In the genomic region with DNA sequence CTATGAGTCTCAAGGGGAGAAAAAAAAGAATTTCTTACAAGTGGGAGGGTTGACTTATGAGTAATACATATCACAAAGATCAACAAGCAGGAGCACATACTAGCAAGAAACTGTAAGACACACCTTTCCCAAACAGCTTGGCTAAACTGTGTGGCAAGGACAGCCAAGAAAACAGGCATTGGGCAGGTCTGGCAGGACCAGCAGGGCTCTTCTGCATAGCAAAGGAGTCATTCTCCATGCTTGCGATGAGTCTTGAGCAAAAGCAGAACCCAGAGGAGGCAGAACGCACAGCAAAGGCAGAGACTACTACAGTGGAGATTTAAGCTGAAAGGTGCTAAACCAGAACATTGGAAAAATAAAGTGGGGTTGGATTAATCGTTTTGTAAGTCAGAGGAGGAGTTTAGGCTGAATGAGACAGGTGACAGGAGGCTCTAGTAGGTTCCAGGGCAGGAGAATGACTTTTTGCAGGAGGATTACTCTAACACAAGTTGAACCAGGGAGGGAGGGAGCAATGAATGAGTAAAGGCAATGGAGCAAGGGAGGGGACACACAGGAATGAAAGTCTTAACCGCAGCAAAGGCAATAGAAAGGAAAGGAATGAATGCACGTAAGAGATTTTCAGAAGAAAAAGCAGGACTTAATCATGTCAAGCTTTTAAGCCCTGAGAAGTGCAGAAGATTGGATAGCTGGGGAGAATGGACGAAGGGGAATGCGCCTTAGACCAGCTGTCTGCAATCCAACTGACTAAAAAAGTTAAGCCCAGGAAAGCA, we compare ENCODE assay signal across 11 cellular contexts. TPM values are rescaled to one million over a fixed set of nuclear protein-coding genes. Genes with fewer than 3 reads are reported as not detected.
A peak's percentile ranks its signal among the peaks of the same experiment; 100 is the strongest.
DNase-seq lines count a peak whose midpoint lies in the region; ATAC-seq and TF ChIP-seq lines count a peak whose summit lies in the region.
"Had no signal": no experiment of that assay in that cellular context is flagged by ENCODE, and none has a peak within 500 bp of the region (broad histone marks: within the 10 kb centered on the region; RNA-seq: fewer than 3 reads in every experiment).

No MANE protein-coding gene starts in this region.

- H3K36me3 ChIP-seq in smooth muscle cell (ENCODE audit: low read depth): no peaks in the 10 kb centered on the region

- H3K27ac ChIP-seq in smooth muscle cell (ENCODE audit: low read depth): peak overlapping the region; percentile 97
- H3K27ac ChIP-seq: testis had no signal

- H3K9me3 ChIP-seq in smooth muscle cell (replicated peaks; ENCODE audit: low read depth): no peaks in the 10 kb centered on the region
- H3K9me3 ChIP-seq: testis had no signal

- no peak overlapping the region for H2AFZ ChIP-seq in smooth muscle cell (ENCODE audit: low read depth)

- peak overlapping the region; percentile 94 for H3K9ac ChIP-seq in smooth muscle cell (ENCODE audit: low read depth)

- H3K79me2 ChIP-seq in smooth muscle cell (ENCODE audit: low read depth): peaks cover 75% of the 10 kb centered on the region

- H3K4me2 ChIP-seq in smooth muscle cell: peak overlapping the region; percentile 100

- ATAC-seq in GM18873 (IDR thresholded peaks at IDR 0.05; ENCODE audit: low FRiP score, unreplicated experiment) (no peak), GM18511 (IDR thresholded peaks at IDR 0.05; ENCODE audit: unreplicated experiment) (no peak)

- peaks cover 72% of the 10 kb centered on the region for H4K20me1 ChIP-seq in smooth muscle cell (ENCODE audit: low read depth)

- H3K27me3 ChIP-seq in smooth muscle cell (ENCODE audit: low read depth): no peaks in the 10 kb centered on the region
- H3K27me3 ChIP-seq: testis had no signal

- H3K4me1 ChIP-seq in smooth muscle cell (ENCODE audit: low read depth): peaks cover 40% of the 10 kb centered on the region

- peak overlapping the region; percentile 100 for H3K4me3 ChIP-seq in smooth muscle cell

- DNase-seq in HCEC 1CT: peak; percentile 34
- DNase-seq in amniotic epithelial cell (ENCODE audit: low read depth): peak; percentile 91
- peak; percentile 76 for DNase-seq in islet precursor cell
- DNase-seq in smooth muscle cell (lab: John Stamatoyannopoulos, UW; ENCODE audit: unreplicated experiment): no peak
- DNase-seq in retina: no peak
- no peak for DNase-seq in anterior cingulate cortex (lab: John Stamatoyannopoulos, UW)
- DNase-seq: glutamatergic neuron, NCI-H1436, testis had no signal

- no peak for TF ChIP-seq CTCF in smooth muscle cell (IDR thresholded peaks at IDR 0.05; ENCODE audit: borderline replicate concordance, insufficient read depth, poor library complexity, severe bottlenecking)

- WGBS in smooth muscle cell (ENCODE audit: low lambda C conversion rate): 29% methylated on average over 7 of the region's 7 CpGs

- H3F3A ChIP-seq in smooth muscle cell (ENCODE audit: low read depth): no peaks in the 10 kb centered on the region

RNA-seq across cellular contexts. Expression of a gene that starts 2.7 kb away (rescaled TPM):
- 35.2 and 48.7 TPM in 2 replicates for total RNA-seq in smooth muscle cell
- polyA plus RNA-seq in smooth muscle cell: 20.7 and 23.8 TPM in 2 replicates

Comparison
In these comparisons a context has a peak if more than half of its experiments do, and no peak if none do; other contexts are left out.
1. DNase-seq: peak in HCEC 1CT (single experiment), amniotic epithelial cell (single experiment) and islet precursor cell (single experiment); none in smooth muscle cell (single experiment), retina (single experiment) and anterior cingulate cortex (0 of 58).